1 cellular context compared by ENCODE assay signal in the genomic region with DNA sequence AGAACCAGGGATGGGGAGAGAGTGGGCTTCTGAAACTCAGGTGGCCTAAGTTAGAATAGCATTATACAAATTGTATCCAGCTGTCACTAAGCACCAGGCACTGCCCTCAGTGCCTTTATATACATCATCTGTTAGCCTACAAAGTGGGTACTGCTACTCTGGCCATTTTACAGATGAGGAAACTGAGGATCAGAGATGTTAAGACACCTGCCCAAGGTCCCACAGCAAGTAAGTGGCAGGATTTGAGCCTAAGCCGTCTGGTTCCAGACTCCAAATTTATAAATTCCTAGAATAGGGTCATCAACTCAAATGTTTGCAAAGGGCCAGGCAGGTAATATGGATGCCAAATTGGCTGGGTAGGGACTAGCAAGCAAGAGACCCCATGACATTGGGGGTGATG.
TF ChIP-seq lines count a peak whose summit lies in the region.

No MANE protein-coding gene starts in this region.

TF ChIP-seq in GM12878, 131 proteins besides CTCF, POLR2A, EP300 and RAD21:
- TF ChIP-seq SMARCA5 (IDR thresholded peaks at IDR 0.05) (0 out of 2 replicates have a peak, but pooled peaks have one; percentile 49), SMAD5 (IDR thresholded peaks at IDR 0.05; ENCODE audit: low read depth) (no peak)
TF ChIP-seq in GM12878: peak in this region for 1.
